21 cellular contexts compared by ENCODE assay signal in genomic region chr2:189483571-189484415, GRCh38. TPM values are rescaled to one million over a fixed set of nuclear protein-coding genes. Genes with fewer than 3 reads are reported as not detected.
DNase-seq lines count a peak whose midpoint lies in the region; ATAC-seq and TF ChIP-seq lines count a peak whose summit lies in the region.
"Had no signal": no experiment of that assay in that cellular context is flagged by ENCODE, and none has a peak within 500 bp of the region (broad histone marks: within the 10 kb centered on the region; RNA-seq: fewer than 3 reads in every experiment).

No MANE protein-coding gene starts in this region.

- H3K4me3 Mint-ChIP-seq in Caco-2 (ENCODE audit: unreplicated experiment) = no peak overlapping the region

- no peak overlapping the region for H3K9ac ChIP-seq in HCT116 (ENCODE audit: low read length)
- H3K9ac ChIP-seq: KMS-11 had no signal

- H3K4me2 ChIP-seq in HCT116 (ENCODE audit: low read length) = no peak overlapping the region
- H3K4me2 ChIP-seq: KMS-11 had no signal

- no peaks in the 10 kb centered on the region for H3K9me3 Mint-ChIP-seq in Caco-2 (ENCODE audit: unreplicated experiment)

- in situ Hi-C loops in gastrocnemius medialis (cut with MboI; ENCODE audit: low sequenced_read_pairs in 4 of 4) = no loop called here

- H3K27ac Mint-ChIP-seq in Caco-2 (ENCODE audit: unreplicated experiment) = no peak overlapping the region

- H3K79me2 ChIP-seq in HCT116 (ENCODE audit: insufficient read depth, low read length) = no peaks in the 10 kb centered on the region

- RAD21 ChIA-PET in HCT116 (lab: Charles Lee; ENCODE audit: low non-redundant PET in 1 of 2, low total read pairs in 2 of 2, uncharacterized antibody in 2 of 2, unreplicated experiment in 2 of 2) = no interaction called here

- H3K4me1 Mint-ChIP-seq in Caco-2 (ENCODE audit: low read depth, unreplicated experiment) = peaks cover 8% of the 10 kb centered on the region

- H3K4me1 ChIP-seq in Caco-2 (peaks cover 20% of the 10 kb centered on the region), HCT116 (ENCODE audit: control insufficient read depth in 1 of 2, insufficient read depth in 2 of 2, low read length in 2 of 2) (no peaks in the 10 kb centered on the region), gastrocnemius medialis (peaks cover 25 to 48% of the 10 kb centered on the region in 2 donors), tibial artery (no peaks in the 10 kb centered on the region)

- H3K36me3 ChIP-seq in Caco-2 (ENCODE audit: control insufficient read depth, insufficient read depth, low read length) (no peaks in the 10 kb centered on the region), HCT116 (ENCODE audit: control insufficient read depth in 1 of 2, insufficient read depth in 2 of 2, low read length in 2 of 2) (no peaks in the 10 kb centered on the region), gastrocnemius medialis (no peaks in the 10 kb centered on the region), tibial artery (no peaks in the 10 kb centered on the region)

- intact Hi-C loops in Caco-2 (cut with micrococcal nuclease; ENCODE audit: unreplicated experiment) (no loop called here), HCT116 (cut with micrococcal nuclease) (no loop called here), gastrocnemius medialis (cut with DNase I; ENCODE audit: low total_unique reads) (no loop called here), tibial artery (cut with DNase I; ENCODE audit: low total_unique reads) (no loop called here)

- H3K9me3 ChIP-seq in Caco-2 = no peaks in the 10 kb centered on the region
- H3K9me3 ChIP-seq in HCT116 (ENCODE audit: control insufficient read depth in 1 of 2, insufficient read depth in 1 of 2, low read depth in 1 of 2, low read length in 2 of 2) = no peaks in the 10 kb centered on the region
- no peaks in the 10 kb centered on the region for H3K9me3 ChIP-seq in gastrocnemius medialis
- H3K9me3 ChIP-seq in tibial artery = no peaks in the 10 kb centered on the region

- 0 out of 2 replicates have a peak, but pooled peaks have one; percentile 27 for ATAC-seq in HCT116
- ATAC-seq in gastrocnemius medialis = no peak
- ATAC-seq in GM19351 (IDR thresholded peaks at IDR 0.05; ENCODE audit: unreplicated experiment) = no peak
- no peak for ATAC-seq in GM18870 (IDR thresholded peaks at IDR 0.05; ENCODE audit: unreplicated experiment)
- ATAC-seq: Panc1 had no signal

- H3K27me3 Mint-ChIP-seq in Caco-2 (ENCODE audit: insufficient read depth, unreplicated experiment) = no peaks in the 10 kb centered on the region

- H3K27me3 ChIP-seq in Caco-2 (replicated peaks; ENCODE audit: control insufficient read depth, insufficient read depth, low read length) = no peaks in the 10 kb centered on the region
- no peaks in the 10 kb centered on the region for H3K27me3 ChIP-seq in HCT116 (ENCODE audit: insufficient read depth, low read length)
- no peaks in the 10 kb centered on the region for H3K27me3 ChIP-seq in gastrocnemius medialis
- no peaks in the 10 kb centered on the region for H3K27me3 ChIP-seq in tibial artery

- H3K4me3 ChIP-seq in Caco-2 (ENCODE audit: low read depth, low read length) (no peak overlapping the region), HCT116 (replicated peaks in 1 of 2; ENCODE audit: low read depth in 1 of 2, low read length in 2 of 2) (no peak overlapping the region), gastrocnemius medialis (no peak overlapping the region), tibial artery (no peak overlapping the region)

- H3K36me3 Mint-ChIP-seq in Caco-2 (ENCODE audit: insufficient read depth, unreplicated experiment) = peaks cover 1% of the 10 kb centered on the region

- POLR2A ChIA-PET in Caco-2 (lab: Charles Lee) = no interaction called here
- POLR2A ChIA-PET in HCT116 (lab: Charles Lee) = no interaction called here

- BruUV-seq in Caco-2 (replicated peaks; lab: Mats Ljungman, UMichigan) (no TSS peak), HCT116 (replicated peaks; lab: Mats Ljungman, UMichigan) (no TSS peak)

- H2AFZ ChIP-seq in HCT116 (ENCODE audit: low read depth, low read length, poor library complexity, severe bottlenecking) = no peak overlapping the region

- TF ChIP-seq RAD21 in HCT116 (IDR thresholded peaks at IDR 0.05; ENCODE audit: low read depth) = no peak

- TF ChIP-seq CTCF in Caco-2 (IDR thresholded peaks at IDR 0.05; ENCODE audit: insufficient read depth in 1 of 2, low read depth in 1 of 2, low read length in 1 of 2, severe bottlenecking in 1 of 2, unreplicated experiment in 1 of 2) = no peak
- TF ChIP-seq CTCF in HCT116 (IDR thresholded peaks at IDR 0.05 in 2 of 3, conservative IDR thresholded peaks at IDR 0.05 in 1 of 3; ENCODE audit: borderline replicate concordance in 1 of 3, insufficient read depth in 1 of 3, low read depth in 2 of 3, low read length in 2 of 3) = no peak
- TF ChIP-seq CTCF in gastrocnemius medialis (IDR thresholded peaks at IDR 0.05 in 4 of 5, conservative IDR thresholded peaks at IDR 0.05 in 1 of 5) = no peak
- no peak for TF ChIP-seq CTCF in tibial artery (IDR thresholded peaks at IDR 0.05)

- DNase-seq in Caco-2 = peak; percentile 23 to 62
- DNase-seq in HCT116 (ENCODE audit: low read depth, low spot score) = no peak
- DNase-seq in islet precursor cell = peak; percentile 63
- DNase-seq in gastrocnemius medialis = no peak
- no peak for DNase-seq in tibial artery
- DNase-seq: C1 segment of cervical spinal cord, COR-L47, DMS79, GDM1, GOT3, MM.1S, NCI-H1105, NCI-H1694 treated with DMSO at 0.1 percent for 48 hours, NCI-H446, NCI-H774, SHP77 had no signal

- no peak for TF ChIP-seq POLR2A in HCT116 (IDR thresholded peaks at IDR 0.05; ENCODE audit: borderline replicate concordance, extremely low read depth, insufficient read depth, insufficient read length)
- TF ChIP-seq POLR2A in gastrocnemius medialis (IDR thresholded peaks at IDR 0.05) = no peak

- CTCF ChIA-PET in Caco-2 (lab: Charles Lee) = no interaction called here
- CTCF ChIA-PET in HCT116 (lab: Charles Lee) = no interaction called here

- no peaks in the 10 kb centered on the region for H4K20me1 ChIP-seq in HCT116 (ENCODE audit: insufficient read depth)

- H3K9me2 ChIP-seq in HCT116 (ENCODE audit: insufficient read depth) = no peaks in the 10 kb centered on the region

- no peak overlapping the region for H3K27ac ChIP-seq in HCT116 (ENCODE audit: low read depth, low read length)
- H3K27ac ChIP-seq in gastrocnemius medialis = peak overlapping the region in 3 of 4 donors; percentile 29 to 80 (median 71)
- no peak overlapping the region for H3K27ac ChIP-seq in tibial artery
- H3K27ac ChIP-seq: HL-60, KMS-11 had no signal

TF ChIP-seq in HCT116, 20 proteins besides CTCF, POLR2A, EP300 and RAD21:
- TF ChIP-seq CBX3 (IDR thresholded peaks at IDR 0.05; ENCODE audit: low read depth) (no peak), SRF (IDR thresholded peaks at IDR 0.05; ENCODE audit: low read depth) (no peak), TCF7L2 (IDR thresholded peaks at IDR 0.05; ENCODE audit: borderline replicate concordance, extremely low read depth, insufficient read depth, insufficient read length) (no peak), POLR2AphosphoS5 (IDR thresholded peaks at IDR 0.05; ENCODE audit: low read depth, low read length) (no peak), EGR1 (IDR thresholded peaks at IDR 0.05; ENCODE audit: low read depth) (no peak), JUND (IDR thresholded peaks at IDR 0.05) (no peak), MAX (IDR thresholded peaks at IDR 0.05) (no peak), CEBPB (IDR thresholded peaks at IDR 0.05; ENCODE audit: low read depth) (no peak), SIN3A (IDR thresholded peaks at IDR 0.05; ENCODE audit: low read depth) (no peak), ATF3 (IDR thresholded peaks at IDR 0.05) (no peak), FOSL1 (IDR thresholded peaks at IDR 0.05; ENCODE audit: low read depth) (no peak), ELF1 (IDR thresholded peaks at IDR 0.05; ENCODE audit: borderline replicate concordance, low read depth) (no peak), SP1 (IDR thresholded peaks at IDR 0.05; ENCODE audit: low read depth) (no peak)

RNA-seq across cellular contexts. Expression of gene WDR75, which starts 42.5 kb away (rescaled TPM):
- 50.2 and 57.7 TPM in 2 replicates for total RNA-seq in Caco-2 (2022)
- total RNA-seq in HCT116 (2021; ENCODE audit: unreplicated experiment) = 70.2 TPM
- polyA plus RNA-seq in HCT116 (2012) = 28.4 and 38.6 TPM in 2 replicates
- 10 to 100 TPM; 14.0 to 21.4 (median 16.7) TPM for total RNA-seq in gastrocnemius medialis

Comparison
In these comparisons a context has a peak if more than half of its experiments do, and no peak if none do; other contexts are left out.
1. DNase-seq: peak in Caco-2 (2 of 2) and islet precursor cell (single experiment); none in HCT116 (single experiment), gastrocnemius medialis (0 of 2) and tibial artery (0 of 2).
2. H3K27ac ChIP-seq: peak in gastrocnemius medialis (3 of 4); none in HCT116 (single experiment) and tibial artery (0 of 2).